ENCODE assay signal across 23 cellular contexts in the genomic region with DNA sequence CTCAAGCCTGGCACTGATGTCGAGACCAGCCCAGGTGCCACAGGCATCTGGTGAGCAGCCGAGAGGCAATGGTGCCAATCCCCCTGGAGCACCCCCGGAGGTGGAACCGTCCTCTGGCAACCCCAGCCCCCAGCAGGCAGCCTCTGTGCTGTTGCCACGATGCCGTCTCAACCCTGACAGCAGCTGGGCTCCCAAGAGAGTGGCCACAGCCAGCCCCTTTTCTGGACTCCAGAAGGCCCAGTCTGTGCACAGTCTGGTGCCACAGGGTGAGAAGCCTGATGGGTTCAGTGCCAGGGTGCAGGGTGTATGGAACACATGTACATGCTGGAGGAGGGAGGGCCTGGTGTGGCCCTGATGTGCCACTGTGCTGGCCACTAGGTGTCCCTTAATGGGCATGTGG. TPM values are rescaled to one million over a fixed set of nuclear protein-coding genes. Genes with fewer than 3 reads are reported as not detected.
A peak's percentile ranks its signal among the peaks of the same experiment; 100 is the strongest.
DNase-seq lines count a peak whose midpoint lies in the region; ATAC-seq and TF ChIP-seq lines count a peak whose summit lies in the region.
"Had no signal": no experiment of that assay in that cellular context is flagged by ENCODE, and none has a peak within 500 bp of the region (broad histone marks: within the 10 kb centered on the region; RNA-seq: fewer than 3 reads in every experiment).

No MANE protein-coding gene starts in this region.

- peaks cover 67% of the 10 kb centered on the region for H3K36me3 ChIP-seq in left ventricle myocardium inferior

- peaks cover 7% of the 10 kb centered on the region for H3K4me1 Mint-ChIP-seq in chondrocyte (ENCODE audit: low read depth)

- H3K4me3 ChIP-seq in left ventricle myocardium inferior = no peak overlapping the region
- H3K4me3 ChIP-seq: BLaER1, K562, SJCRH30 had no signal

- ATAC-seq in Right ventricle myocardium inferior (no peak), HG03159 (IDR thresholded peaks at IDR 0.05; ENCODE audit: unreplicated experiment) (no peak)
- ATAC-seq: K562, Panc1, SK-N-SH treated with all-trans-retinoic acid at 6 μM for 48 hours had no signal

- no peak overlapping the region for H3K27ac ChIP-seq in left ventricle myocardium inferior (replicated peaks)
- H3K27ac ChIP-seq: BLaER1, SJCRH30 had no signal

- H3K36me3 Mint-ChIP-seq in chondrocyte (ENCODE audit: low read depth) = peaks cover 35% of the 10 kb centered on the region

- H3K4me1 ChIP-seq in left ventricle myocardium inferior = peaks cover 8% of the 10 kb centered on the region
- H3K4me1 ChIP-seq: SJCRH30 had no signal

- no peaks in the 10 kb centered on the region for H3K9me3 Mint-ChIP-seq in chondrocyte (ENCODE audit: low read depth)
- H3K9me3 Mint-ChIP-seq: CD4-positive, CD25-positive, alpha-beta regulatory T cell; H9 had no signal

- no peaks in the 10 kb centered on the region for H3K27me3 ChIP-seq in left ventricle myocardium inferior (ENCODE audit: low read depth)
- H3K27me3 ChIP-seq: SJCRH30 had no signal

- TF ChIP-seq CTCF in left ventricle myocardium inferior (IDR thresholded peaks at IDR 0.05; ENCODE audit: borderline replicate concordance) (peak; percentile 9), chondrocyte (IDR thresholded peaks at IDR 0.05) (peak; percentile 8)

- H3K27me3 Mint-ChIP-seq in chondrocyte (ENCODE audit: low read depth) = no peaks in the 10 kb centered on the region
- H3K27me3 Mint-ChIP-seq: CD4-positive, CD25-positive, alpha-beta regulatory T cell had no signal

- intact Hi-C loops in left ventricle myocardium inferior (cut with micrococcal nuclease) (no loop called here), Right ventricle myocardium inferior (cut with DNase I) (no loop called here)

- no peak overlapping the region for H3K27ac Mint-ChIP-seq in chondrocyte (ENCODE audit: unreplicated experiment)
- H3K27ac Mint-ChIP-seq: CD4-positive, CD25-positive, alpha-beta regulatory T cell had no signal

- no peak overlapping the region for H3K4me3 Mint-ChIP-seq in chondrocyte (ENCODE audit: unreplicated experiment)
- H3K4me3 Mint-ChIP-seq: H9 had no signal

- H3K9me3 ChIP-seq in left ventricle myocardium inferior (replicated peaks) = no peaks in the 10 kb centered on the region
- H3K9me3 ChIP-seq: BLaER1, SJCRH30 had no signal

- DNase-seq in left ventricle myocardium inferior (no peak), Right ventricle myocardium inferior (ENCODE audit: missing footprints) (no peak), HT-29 (ENCODE audit: low spot score) (peak; percentile 21), chondrocyte (ENCODE audit: low spot score) (no peak), NCI-H1048 (lab: John Stamatoyannopoulos, UW) (no peak)
- DNase-seq in activated CD4-positive, CD25-positive, alpha-beta regulatory T cell (lab: John Stamatoyannopoulos, UW) = no peak
- DNase-seq: CD4-positive, CD25-positive, alpha-beta regulatory T cell; DMS53; H9; Kasumi-1; MV-4-11; NCI-H1105 treated with DMSO at 0.1 percent for 48 hours; NCI-H146; NCI-H1930; NCI-H2107; NCI-H446 treated with DMSO at 0.1 percent for 48 hours; NCI-H526 treated with DMSO at 0.1 percent for 48 hours; SJCRH30 had no signal

RNA-seq across cellular contexts. Expression of a gene that starts 4.9 kb away (rescaled TPM):
- total RNA-seq in left ventricle myocardium inferior (12.1 TPM), Right ventricle myocardium inferior (12.6 TPM), chondrocyte (4.9 to 5.4 TPM (median 5.2 TPM) in 3 replicates)
- total RNA-seq in HT-29 (2014; rRNA removed; shearing (Covaris generic)) = 14.1 and 16.2 TPM in 2 replicates

RNA-seq across cellular contexts. Expression of a gene that starts 15.7 kb away (rescaled TPM):
- total RNA-seq in left ventricle myocardium inferior (3.8 TPM), Right ventricle myocardium inferior (5.8 TPM), chondrocyte (2.1 to 3.4 TPM (median 2.9 TPM) in 3 replicates)
- 3.7 and 4.6 TPM in 2 replicates for total RNA-seq in HT-29 (2014; rRNA removed; shearing (Covaris generic))

RNA-seq across cellular contexts. Expression of a gene that starts 48.7 kb away (rescaled TPM):
- total RNA-seq in left ventricle myocardium inferior = 13.6 TPM
- 14.4 TPM for total RNA-seq in Right ventricle myocardium inferior
- total RNA-seq in HT-29 (2014; rRNA removed; shearing (Covaris generic)) = 13.1 and 15.4 TPM in 2 replicates
- total RNA-seq in chondrocyte = 24.9 to 36.6 TPM (median 27.2 TPM) in 3 replicates
